9 cellular contexts compared by ENCODE assay signal in the genomic region with DNA sequence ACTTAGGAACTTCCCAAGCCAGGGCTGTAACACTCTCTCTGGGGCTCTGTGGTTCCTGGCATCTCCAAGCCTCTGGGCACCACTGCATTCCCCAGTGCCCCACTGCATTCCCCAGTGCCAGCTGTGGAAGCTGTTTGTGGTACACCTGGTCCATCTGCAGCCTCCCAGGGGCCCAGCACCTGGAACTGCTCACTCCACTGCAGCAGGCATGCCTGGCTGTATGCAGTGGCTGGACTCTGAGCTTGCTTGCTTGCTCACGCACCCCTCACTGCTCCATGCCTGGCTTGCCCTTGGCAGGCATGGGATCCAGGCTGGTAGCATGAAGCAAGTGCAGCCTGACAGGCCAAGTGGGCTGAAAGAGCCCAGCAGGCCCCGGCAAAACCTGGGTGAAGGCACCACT.
"Had no signal": no experiment of that assay in that cellular context is flagged by ENCODE, and none has a peak within 500 bp of the region (broad histone marks: within the 10 kb centered on the region; RNA-seq: fewer than 3 reads in every experiment).

No MANE protein-coding gene starts in this region.

- H3K36me3 ChIP-seq: HAP-1 had no signal

- H3K4me2 ChIP-seq: GM23338 had no signal

- DNase-seq: GM23248, GOT3, H7, H9, HCEC 1CT, HFFc6 had no signal

- H3K27ac ChIP-seq: GM23248 had no signal

- H3K4me3 ChIP-seq: GM23248, GM23338, HAP-1 had no signal

- H3K4me1 ChIP-seq: HAP-1 had no signal

- ATAC-seq: GM23338, HCT116 had no signal

- H3K9ac ChIP-seq: GM23248 had no signal

- H2AFZ ChIP-seq: GM23248, GM23338 had no signal

- H3K9me3 ChIP-seq: HAP-1 had no signal
